29 cellular contexts compared by ENCODE assay signal in genomic region chr9:21174671-21175070, GRCh38. TPM values are rescaled to one million over a fixed set of nuclear protein-coding genes. Genes with fewer than 3 reads are reported as not detected.
A peak's percentile ranks its signal among the peaks of the same experiment; 100 is the strongest.
DNase-seq lines count a peak whose midpoint lies in the region; ATAC-seq and TF ChIP-seq lines count a peak whose summit lies in the region.
"Had no signal": no experiment of that assay in that cellular context is flagged by ENCODE, and none has a peak within 500 bp of the region (broad histone marks: within the 10 kb centered on the region; RNA-seq: fewer than 3 reads in every experiment).

No MANE protein-coding gene starts in this region.

- H3K9me3 ChIP-seq in breast epithelium (no peaks in the 10 kb centered on the region), right lobe of liver (no peaks in the 10 kb centered on the region)
- H3K9me3 ChIP-seq: BLaER1, HAP-1, MG63 had no signal

- TF ChIP-seq CTCF in MCF 10A (IDR thresholded peaks at IDR 0.05; ENCODE audit: unreplicated experiment) (no peak), breast epithelium (IDR thresholded peaks at IDR 0.05) (no peak), epithelial cell of esophagus (IDR thresholded peaks at IDR 0.05; ENCODE audit: insufficient read depth, low read depth, low read length, missing control alignments) (no peak), natural killer cell (IDR thresholded peaks at IDR 0.05) (no peak), right lobe of liver (IDR thresholded peaks at IDR 0.05) (no peak)

- H3K27me3 Mint-ChIP-seq in MCF 10A (ENCODE audit: insufficient read depth, unreplicated experiment) (peaks cover 56% of the 10 kb centered on the region), natural killer cell (ENCODE audit: low read depth in 2 of 2) (peaks cover 6 to 11% of the 10 kb centered on the region in 2 donors)
- peaks cover 33% of the 10 kb centered on the region for H3K27me3 Mint-ChIP-seq in activated T-helper 1 cell treated with anti-CD3 and anti-CD28 coated beads, Interleukin-12 subunit alpha, Interleukin-12 subunit beta, Interleukin-2, Interleukin-4 antibody, amounts not matched to agents 30 ng/mL and 10 ng/mL and 1 ng/mL, durations not matched to agents 14 hours and 24 hours and 36 hours (ENCODE audit: insufficient read depth)

- H3K27ac ChIP-seq in breast epithelium: no peak overlapping the region
- H3K27ac ChIP-seq in right lobe of liver: no peak overlapping the region
- H3K27ac ChIP-seq: BLaER1, HL-60 had no signal

- no peaks in the 10 kb centered on the region for H3K36me3 Mint-ChIP-seq in MCF 10A (ENCODE audit: insufficient read depth, unreplicated experiment)
- no peaks in the 10 kb centered on the region for H3K36me3 Mint-ChIP-seq in activated T-helper 1 cell treated with anti-CD3 and anti-CD28 coated beads, Interleukin-12 subunit alpha, Interleukin-12 subunit beta, Interleukin-2, Interleukin-4 antibody, amounts not matched to agents 30 ng/mL and 10 ng/mL and 1 ng/mL, durations not matched to agents 14 hours and 24 hours and 36 hours (ENCODE audit: low read depth)
- H3K36me3 Mint-ChIP-seq in natural killer cell: peaks cover under 1% of the 10 kb centered on the region
- H3K36me3 Mint-ChIP-seq: CD4-positive, CD25-positive, alpha-beta regulatory T cell had no signal

- TF ChIP-seq POLR2A in breast epithelium (IDR thresholded peaks at IDR 0.05) (no peak), right lobe of liver (IDR thresholded peaks at IDR 0.05) (no peak)

- WGBS in right lobe of liver (ENCODE audit: insufficient coverage, low coverage, low lambda C conversion rate, missing lambda C conversion rate): 84% methylated on average over 2 of the region's 2 CpGs

- no peak for ATAC-seq in natural killer cell
- no peak for ATAC-seq in right lobe of liver
- ATAC-seq: GM23338, HepG2, PC-3 had no signal

- H3K27me3 ChIP-seq in breast epithelium (no peaks in the 10 kb centered on the region), right lobe of liver (no peaks in the 10 kb centered on the region)
- H3K27me3 ChIP-seq: BLaER1 had no signal

- H3K9me3 Mint-ChIP-seq in MCF 10A (ENCODE audit: unreplicated experiment) (no peaks in the 10 kb centered on the region), natural killer cell (no peaks in the 10 kb centered on the region)
- no peaks in the 10 kb centered on the region for H3K9me3 Mint-ChIP-seq in activated T-helper 1 cell treated with anti-CD3 and anti-CD28 coated beads, Interleukin-12 subunit alpha, Interleukin-12 subunit beta, Interleukin-2, Interleukin-4 antibody, amounts not matched to agents 30 ng/mL and 10 ng/mL and 1 ng/mL, durations not matched to agents 14 hours and 24 hours and 36 hours
- H3K9me3 Mint-ChIP-seq: GM23338 had no signal

- no peak overlapping the region for H3K4me3 ChIP-seq in breast epithelium
- H3K4me3 ChIP-seq in epithelial cell of esophagus (ENCODE audit: low read length): no peak overlapping the region
- H3K4me3 ChIP-seq in right lobe of liver: no peak overlapping the region
- H3K4me3 ChIP-seq: BLaER1, GM23338, HAP-1, MG63 had no signal

- no peak overlapping the region for H3K27ac Mint-ChIP-seq in MCF 10A (ENCODE audit: low read depth, unreplicated experiment)
- no peak overlapping the region for H3K27ac Mint-ChIP-seq in activated T-helper 1 cell treated with anti-CD3 and anti-CD28 coated beads, Interleukin-12 subunit alpha, Interleukin-12 subunit beta, Interleukin-2, Interleukin-4 antibody, amounts not matched to agents 30 ng/mL and 10 ng/mL and 1 ng/mL, durations not matched to agents 14 hours and 24 hours and 36 hours
- H3K27ac Mint-ChIP-seq in natural killer cell: no peak overlapping the region
- H3K27ac Mint-ChIP-seq: CD4-positive, CD25-positive, alpha-beta regulatory T cell; GM23338 had no signal

- no peaks in the 10 kb centered on the region for H3K4me1 Mint-ChIP-seq in MCF 10A (ENCODE audit: insufficient read depth, unreplicated experiment)
- no peaks in the 10 kb centered on the region for H3K4me1 Mint-ChIP-seq in activated T-helper 1 cell treated with anti-CD3 and anti-CD28 coated beads, Interleukin-12 subunit alpha, Interleukin-12 subunit beta, Interleukin-2, Interleukin-4 antibody, amounts not matched to agents 30 ng/mL and 10 ng/mL and 1 ng/mL, durations not matched to agents 14 hours and 24 hours and 36 hours (ENCODE audit: low read depth)
- H3K4me1 Mint-ChIP-seq in natural killer cell: no peaks in the 10 kb centered on the region
- H3K4me1 Mint-ChIP-seq: CD4-positive, CD25-positive, alpha-beta regulatory T cell; GM23338 had no signal

- CTCF ChIA-PET in MCF 10A (lab: Yijun Ruan, JAX): interaction anchor here (0.7 to 0.9 kb wide), 3 partner anchors 9 to 915 kb away, joined by 3 read pairs; no protein-coding TSS in a partner anchor

- BruUV-seq in MCF 10A (replicated peaks; lab: Mats Ljungman, UMichigan): no TSS peak

- no peaks in the 10 kb centered on the region for H3K4me1 ChIP-seq in breast epithelium
- H3K4me1 ChIP-seq in right lobe of liver: no peaks in the 10 kb centered on the region
- H3K4me1 ChIP-seq: BLaER1, HAP-1 had no signal

- intact Hi-C loops in MCF 10A (cut with micrococcal nuclease) (no loop called here), breast epithelium (cut with DNase I; ENCODE audit: low total_unique reads) (no loop called here), natural killer cell (cut with micrococcal nuclease) (no loop called here), right lobe of liver (cut with DNase I) (no loop called here)
- intact Hi-C loops in activated T-helper 1 cell treated with anti-CD3 and anti-CD28 coated beads, Interleukin-12 subunit alpha, Interleukin-12 subunit beta, Interleukin-2, Interleukin-4 antibody, amounts not matched to agents 30 ng/mL and 10 ng/mL and 1 ng/mL, durations not matched to agents 14 hours and 24 hours and 36 hours (cut with micrococcal nuclease): no loop called here

- H3K4me3 Mint-ChIP-seq in MCF 10A (ENCODE audit: unreplicated experiment): no peak overlapping the region
- H3K4me3 Mint-ChIP-seq in activated T-helper 1 cell treated with anti-CD3 and anti-CD28 coated beads, Interleukin-12 subunit alpha, Interleukin-12 subunit beta, Interleukin-2, Interleukin-4 antibody, amounts not matched to agents 30 ng/mL and 10 ng/mL and 1 ng/mL, durations not matched to agents 14 hours and 24 hours and 36 hours: no peak overlapping the region
- no peak overlapping the region for H3K4me3 Mint-ChIP-seq in natural killer cell
- H3K4me3 Mint-ChIP-seq: CD4-positive, CD25-positive, alpha-beta regulatory T cell; GM23338 had no signal

- DNase-seq in MCF 10A (ENCODE audit: unreplicated experiment) (peak; percentile 6), breast epithelium (ENCODE audit: low spot score in 2 of 2) (no peak), RKO (ENCODE audit: low spot score) (peak; percentile 59), epithelial cell of esophagus (ENCODE audit: low read depth) (peak; percentile 23), DMS 273 (lab: John Stamatoyannopoulos, UW; ENCODE audit: unreplicated experiment) (no peak), natural killer cell (no peak), right lobe of liver (no peak)
- DNase-seq in activated T-helper 1 cell treated with anti-CD3 and anti-CD28 coated beads, Interleukin-12 subunit alpha, Interleukin-12 subunit beta, Interleukin-2, Interleukin-4 antibody, amounts not matched to agents 30 ng/mL and 10 ng/mL and 1 ng/mL, durations not matched to agents 14 hours and 24 hours and 36 hours (ENCODE audit: low spot score): no peak
- DNase-seq: 8988T; ACHN; CD4-positive, CD25-positive, alpha-beta regulatory T cell; DMS53; Karpas-422; MG63; NCI-H2029; NCI-H446; NCI-H524 treated with DMSO at 0.1 percent for 48 hours; NCI-H774; PC-3; RPMI8226; SHP77 had no signal

- H3K36me3 ChIP-seq in breast epithelium (no peaks in the 10 kb centered on the region), right lobe of liver (no peaks in the 10 kb centered on the region)
- H3K36me3 ChIP-seq: BLaER1, HAP-1, MG63 had no signal

- POLR2A ChIA-PET in MCF 10A (lab: Yijun Ruan, JAX): no interaction called here

RNA-seq across cellular contexts. Expression of gene IFNA21, which starts 8.2 kb away (rescaled TPM):
- total RNA-seq in MCF 10A (2022): not detected in 2 replicates
- not detected for total RNA-seq in breast epithelium
- total RNA-seq in activated T-helper 1 cell treated with anti-CD3 and anti-CD28 coated beads, Interleukin-12 subunit alpha, Interleukin-12 subunit beta, Interleukin-2, Interleukin-4 antibody, amounts not matched to agents 30 ng/mL and 10 ng/mL and 1 ng/mL, durations not matched to agents 14 hours and 24 hours and 36 hours: not detected in 2 replicates
- total RNA-seq in natural killer cell: not detected
- total RNA-seq in right lobe of liver: not detected
- total RNA-seq: CD4-positive, CD25-positive, alpha-beta regulatory T cell; Daoy; GM23338; HepG2; HT-29; PC-3; SK-MEL-5 had no signal

RNA-seq across cellular contexts. Expression of gene IFNA4, which starts 12.7 kb away (rescaled TPM):
- total RNA-seq in MCF 10A (2022) (not detected in 2 replicates), breast epithelium (not detected), natural killer cell (not detected), right lobe of liver (not detected)
- total RNA-seq in activated T-helper 1 cell treated with anti-CD3 and anti-CD28 coated beads, Interleukin-12 subunit alpha, Interleukin-12 subunit beta, Interleukin-2, Interleukin-4 antibody, amounts not matched to agents 30 ng/mL and 10 ng/mL and 1 ng/mL, durations not matched to agents 14 hours and 24 hours and 36 hours: not detected in 2 replicates
- total RNA-seq: CD4-positive, CD25-positive, alpha-beta regulatory T cell; Daoy; GM23338; HepG2; HT-29; PC-3; SK-MEL-5 had no signal

RNA-seq across cellular contexts. Expression of gene IFNA7, which starts 27.3 kb away (rescaled TPM):
- total RNA-seq in MCF 10A (2022) (not detected in 2 replicates), breast epithelium (not detected), natural killer cell (not detected), right lobe of liver (not detected)
- not detected in 2 replicates for total RNA-seq in activated T-helper 1 cell treated with anti-CD3 and anti-CD28 coated beads, Interleukin-12 subunit alpha, Interleukin-12 subunit beta, Interleukin-2, Interleukin-4 antibody, amounts not matched to agents 30 ng/mL and 10 ng/mL and 1 ng/mL, durations not matched to agents 14 hours and 24 hours and 36 hours
- total RNA-seq: CD4-positive, CD25-positive, alpha-beta regulatory T cell; Daoy; GM23338; HepG2; HT-29; PC-3; SK-MEL-5 had no signal

RNA-seq across cellular contexts. Expression of gene IFNA10, which starts 32.3 kb away (rescaled TPM):
- total RNA-seq in MCF 10A (2022): not detected in 2 replicates
- total RNA-seq in breast epithelium: not detected
- total RNA-seq in activated T-helper 1 cell treated with anti-CD3 and anti-CD28 coated beads, Interleukin-12 subunit alpha, Interleukin-12 subunit beta, Interleukin-2, Interleukin-4 antibody, amounts not matched to agents 30 ng/mL and 10 ng/mL and 1 ng/mL, durations not matched to agents 14 hours and 24 hours and 36 hours: not detected in 2 replicates
- total RNA-seq in natural killer cell: not detected
- not detected for total RNA-seq in right lobe of liver
- total RNA-seq: CD4-positive, CD25-positive, alpha-beta regulatory T cell; Daoy; GM23338; HepG2; HT-29; PC-3; SK-MEL-5 had no signal

RNA-seq across cellular contexts. Expression of gene IFNW1, which starts 33.0 kb away (rescaled TPM):
- total RNA-seq in MCF 10A (2022) (not detected in 2 replicates), breast epithelium (not detected), natural killer cell (not detected), right lobe of liver (not detected)
- not detected in 2 replicates for total RNA-seq in activated T-helper 1 cell treated with anti-CD3 and anti-CD28 coated beads, Interleukin-12 subunit alpha, Interleukin-12 subunit beta, Interleukin-2, Interleukin-4 antibody, amounts not matched to agents 30 ng/mL and 10 ng/mL and 1 ng/mL, durations not matched to agents 14 hours and 24 hours and 36 hours
- total RNA-seq: CD4-positive, CD25-positive, alpha-beta regulatory T cell; Daoy; GM23338; HepG2; HT-29; PC-3; SK-MEL-5 had no signal

Comparison
In these comparisons a context has a peak if more than half of its experiments do, and no peak if none do; other contexts are left out.
1. DNase-seq: peak in MCF 10A (single experiment), RKO (single experiment) and epithelial cell of esophagus (single experiment); none in breast epithelium (0 of 2), activated T-helper 1 cell treated with anti-CD3 and anti-CD28 coated beads, Interleukin-12 subunit alpha, Interleukin-12 subunit beta, Interleukin-2, Interleukin-4 antibody, amounts not matched to agents 30 ng/mL and 10 ng/mL and 1 ng/mL, durations not matched to agents 14 hours and 24 hours and 36 hours (single experiment), DMS 273 (single experiment), natural killer cell (single experiment) and right lobe of liver (0 of 3).